Comparison of ENCODE assay signal across 1 cellular context in genomic region chr3:194572131-194572789, GRCh38.
TF ChIP-seq lines count a peak whose summit lies in the region.

No MANE protein-coding gene starts in this region.

TF ChIP-seq in GM23338, 12 proteins besides CTCF, POLR2A, EP300 and RAD21 (continued from another document):
- no peak for TF ChIP-seq ZNF462 (CRISPR knock-in tag; IDR thresholded peaks at IDR 0.05)
- TF ChIP-seq EZH2 (IDR thresholded peaks at IDR 0.05; ENCODE audit: low read depth, unreplicated experiment) = no peak
- no peak for TF ChIP-seq JUNB (IDR thresholded peaks at IDR 0.05; ENCODE audit: unreplicated experiment)
- no peak for TF ChIP-seq ZNF114 (CRISPR knock-in tag; IDR thresholded peaks at IDR 0.05)
- TF ChIP-seq POLR2AphosphoS5 (IDR thresholded peaks at IDR 0.05; ENCODE audit: low read depth) = no peak
